Comparison of ENCODE assay signal across 3 cellular contexts in the genomic region with DNA sequence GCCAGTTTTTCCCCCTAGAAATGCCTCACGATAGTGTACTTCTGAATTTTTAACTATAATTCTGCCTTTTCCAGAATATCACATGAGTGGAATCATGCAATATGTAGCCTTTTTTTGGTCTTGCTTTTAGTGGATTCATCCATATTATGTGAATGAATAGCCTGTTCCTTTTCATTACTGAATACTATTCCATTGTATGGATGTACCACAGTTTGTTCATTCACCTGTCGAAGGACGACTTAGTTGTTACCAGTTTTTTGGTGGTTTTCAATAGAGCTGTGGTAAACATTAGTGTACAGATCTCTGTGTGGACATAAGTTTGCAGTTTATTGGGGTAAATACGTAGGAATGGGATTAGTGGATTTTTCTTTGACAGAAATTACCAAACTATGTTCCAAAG.
TF ChIP-seq lines count a peak whose summit lies in the region.

No MANE protein-coding gene starts in this region.

TF ChIP-seq in SK-N-SH treated with all-trans-retinoic acid at 6 μM for 48 hours, 23 proteins besides CTCF, POLR2A, EP300 and RAD21:
- TF ChIP-seq, protein P1, sequence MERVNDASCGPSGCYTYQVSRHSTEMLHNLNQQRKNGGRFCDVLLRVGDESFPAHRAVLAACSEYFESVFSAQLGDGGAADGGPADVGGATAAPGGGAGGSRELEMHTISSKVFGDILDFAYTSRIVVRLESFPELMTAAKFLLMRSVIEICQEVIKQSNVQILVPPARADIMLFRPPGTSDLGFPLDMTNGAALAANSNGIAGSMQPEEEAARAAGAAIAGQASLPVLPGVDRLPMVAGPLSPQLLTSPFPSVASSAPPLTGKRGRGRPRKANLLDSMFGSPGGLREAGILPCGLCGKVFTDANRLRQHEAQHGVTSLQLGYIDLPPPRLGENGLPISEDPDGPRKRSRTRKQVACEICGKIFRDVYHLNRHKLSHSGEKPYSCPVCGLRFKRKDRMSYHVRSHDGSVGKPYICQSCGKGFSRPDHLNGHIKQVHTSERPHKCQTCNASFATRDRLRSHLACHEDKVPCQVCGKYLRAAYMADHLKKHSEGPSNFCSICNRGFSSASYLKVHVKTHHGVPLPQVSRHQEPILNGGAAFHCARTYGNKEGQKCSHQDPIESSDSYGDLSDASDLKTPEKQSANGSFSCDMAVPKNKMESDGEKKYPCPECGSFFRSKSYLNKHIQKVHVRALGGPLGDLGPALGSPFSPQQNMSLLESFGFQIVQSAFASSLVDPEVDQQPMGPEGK (CRISPR knock-in tag; IDR thresholded peaks at IDR 0.05; ENCODE audit: borderline replicate concordance), result no peak
- TF ChIP-seq TSHZ2 (CRISPR knock-in tag; IDR thresholded peaks at IDR 0.05), result no peak
- peak; percentile 99 for TF ChIP-seq ZNF8 (CRISPR knock-in tag; IDR thresholded peaks at IDR 0.05)

TF ChIP-seq in SK-N-SH, 30 proteins besides CTCF, POLR2A, EP300 and RAD21:
- no peak for TF ChIP-seq POLR2AphosphoS5 (IDR thresholded peaks at IDR 0.05; ENCODE audit: low read depth, low read length)

TF ChIP-seq in K562, 482 proteins besides CTCF, POLR2A, EP300 and RAD21:
- peak; percentile 66 for TF ChIP-seq RBM25 (IDR thresholded peaks at IDR 0.05; ENCODE audit: low read depth, low read length, severe bottlenecking)
- TF ChIP-seq ZBTB49 (CRISPR knock-in tag; IDR thresholded peaks at IDR 0.05; ENCODE audit: borderline replicate concordance), result no peak
- TF ChIP-seq HOXB6 (CRISPR knock-in tag; IDR thresholded peaks at IDR 0.05; ENCODE audit: borderline replicate concordance), result no peak
- no peak for TF ChIP-seq ZNF384 (IDR thresholded peaks at IDR 0.05; ENCODE audit: low read depth, low read length)
- TF ChIP-seq, protein P2, sequence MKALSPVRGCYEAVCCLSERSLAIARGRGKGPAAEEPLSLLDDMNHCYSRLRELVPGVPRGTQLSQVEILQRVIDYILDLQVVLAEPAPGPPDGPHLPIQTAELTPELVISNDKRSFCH (CRISPR knock-in tag; IDR thresholded peaks at IDR 0.05), result no peak
- TF ChIP-seq, protein P2 (tag; IDR thresholded peaks at IDR 0.05), result no peak
- TF ChIP-seq KHSRP (IDR thresholded peaks at IDR 0.05), result no peak
- no peak for TF ChIP-seq POU5F1 (IDR thresholded peaks at IDR 0.05; ENCODE audit: borderline replicate concordance, low read depth, low read length, partially characterized antibody)
- no peak for TF ChIP-seq SOX6 (IDR thresholded peaks at IDR 0.05)
- no peak for TF ChIP-seq RBM39 (optimal IDR thresholded peaks at IDR 0.05; ENCODE audit: low read depth, low read length)
- TF ChIP-seq ZBTB40 (IDR thresholded peaks at IDR 0.05), result no peak
- no peak for TF ChIP-seq ZBTB40 (CRISPR knock-in tag; IDR thresholded peaks at IDR 0.05)
- TF ChIP-seq ZNF146 (CRISPR knock-in tag; IDR thresholded peaks at IDR 0.05; ENCODE audit: unreplicated experiment), result peak; percentile 87
- no peak for TF ChIP-seq ZNF507 (tag; conservative IDR thresholded peaks at IDR 0.05)
